19 cellular contexts compared by ENCODE assay signal in genomic region chr1:33454646-33455282, GRCh38. TPM values are rescaled to one million over a fixed set of nuclear protein-coding genes. Genes with fewer than 3 reads are reported as not detected.
DNase-seq lines count a peak whose midpoint lies in the region; ATAC-seq and TF ChIP-seq lines count a peak whose summit lies in the region.
"Had no signal": no experiment of that assay in that cellular context is flagged by ENCODE, and none has a peak within 500 bp of the region (broad histone marks: within the 10 kb centered on the region; RNA-seq: fewer than 3 reads in every experiment).

No MANE protein-coding gene starts in this region.

- no peak overlapping the region for H3K4me3 Mint-ChIP-seq in dendritic cell treated with granulocyte-macrophage colony-stimulating factor and Interleukin-4, amounts not matched to agents 40 ng/mL and 50 ng/mL, for 4 days
- H3K4me3 Mint-ChIP-seq: activated naive CD8-positive, alpha-beta T cell; memory B cell; nephron; stimulated activated naive CD8-positive, alpha-beta T cell treated with anti-CD3 and anti-CD28 coated beads, Interleukin-15, Interleukin-2, amounts not matched to agents 100 ng/mL and 50 ng/mL, for 24 hours had no signal

- H3K27me3 ChIP-seq in sigmoid colon, result no peaks in the 10 kb centered on the region
- no peaks in the 10 kb centered on the region for H3K27me3 ChIP-seq in left lung
- H3K27me3 ChIP-seq: upper lobe of left lung had no signal

- no peaks in the 10 kb centered on the region for H3K36me3 Mint-ChIP-seq in dendritic cell treated with granulocyte-macrophage colony-stimulating factor and Interleukin-4, amounts not matched to agents 40 ng/mL and 50 ng/mL, for 4 days (ENCODE audit: low read depth)
- H3K36me3 Mint-ChIP-seq: activated naive CD8-positive, alpha-beta T cell; memory B cell had no signal

- H3K4me3 ChIP-seq in sigmoid colon, result no peak overlapping the region
- no peak overlapping the region for H3K4me3 ChIP-seq in left lung
- H3K4me3 ChIP-seq: upper lobe of left lung had no signal

- TF ChIP-seq CTCF in sigmoid colon (IDR thresholded peaks at IDR 0.05) (no peak), left lung (IDR thresholded peaks at IDR 0.05) (no peak)

- peaks cover 46% of the 10 kb centered on the region for H3K4me1 Mint-ChIP-seq in dendritic cell treated with granulocyte-macrophage colony-stimulating factor and Interleukin-4, amounts not matched to agents 40 ng/mL and 50 ng/mL, for 4 days (ENCODE audit: low read depth)

- H3K36me3 ChIP-seq in sigmoid colon (no peaks in the 10 kb centered on the region), left lung (no peaks in the 10 kb centered on the region)
- H3K36me3 ChIP-seq: upper lobe of left lung had no signal

- no peak for TF ChIP-seq POLR2A in sigmoid colon (IDR thresholded peaks at IDR 0.05)

- H3K9me3 ChIP-seq in sigmoid colon, result no peaks in the 10 kb centered on the region
- H3K9me3 ChIP-seq in left lung, result no peaks in the 10 kb centered on the region
- H3K9me3 ChIP-seq: upper lobe of left lung had no signal

- H3K27ac ChIP-seq in sigmoid colon (peak overlapping the region in 3 of 4 donors; percentile 71 to 91 (median 81)), left lung (no peak overlapping the region)
- H3K27ac ChIP-seq: 22Rv1, C4-2B, KMS-11, upper lobe of left lung had no signal

- H3K9me3 Mint-ChIP-seq in dendritic cell treated with granulocyte-macrophage colony-stimulating factor and Interleukin-4, amounts not matched to agents 40 ng/mL and 50 ng/mL, for 4 days, result no peaks in the 10 kb centered on the region
- H3K9me3 Mint-ChIP-seq: memory B cell; stimulated activated naive CD8-positive, alpha-beta T cell treated with anti-CD3 and anti-CD28 coated beads, Interleukin-15, Interleukin-2, amounts not matched to agents 100 ng/mL and 50 ng/mL, for 24 hours had no signal

- intact Hi-C loops in dendritic cell treated with granulocyte-macrophage colony-stimulating factor and Interleukin-4, amounts not matched to agents 40 ng/mL and 50 ng/mL, for 4 days (cut with micrococcal nuclease), result loop anchor here (10.0 kb wide), 1 partner anchor 70 kb away; no protein-coding TSS in a partner anchor
- intact Hi-C loops in sigmoid colon (cut with DNase I) (loop anchor here (5.0 kb wide), 1 partner anchor 82 kb away; no protein-coding TSS in a partner anchor), left lung (cut with DNase I) (loop anchor here in 1 of 2 donors (10.0 kb wide), 1 partner anchor 80 kb away; no protein-coding TSS in a partner anchor)

- DNase-seq in NCI-H1092 treated with DMSO at 0.1 percent for 48 hours (lab: John Stamatoyannopoulos, UW), result peak; percentile 10
- no peak for DNase-seq in NCI-H1092 (lab: John Stamatoyannopoulos, UW)
- peak; percentile 10 for DNase-seq in NCI-H345 treated with DMSO at 0.1 percent for 48 hours (lab: John Stamatoyannopoulos, UW; ENCODE audit: unreplicated experiment)
- no peak for DNase-seq in sigmoid colon
- no peak for DNase-seq in DMS153 treated with DMSO at 0.1 percent for 48 hours (lab: John Stamatoyannopoulos, UW; ENCODE audit: unreplicated experiment)
- DNase-seq in left lung, result no peak
- no peak for DNase-seq in putamen (ENCODE audit: low spot score)
- DNase-seq: activated CD4-positive, alpha-beta T cell treated with anti-CD3 and anti-CD28 coated beads, Interleukin-2, amount 50 U/mL, for 48 hours; kidney; NCI-H446 had no signal

- peak overlapping the region; percentile 23 for H3K27ac Mint-ChIP-seq in dendritic cell treated with granulocyte-macrophage colony-stimulating factor and Interleukin-4, amounts not matched to agents 40 ng/mL and 50 ng/mL, for 4 days
- H3K27ac Mint-ChIP-seq: activated naive CD8-positive, alpha-beta T cell; stimulated activated naive CD8-positive, alpha-beta T cell treated with anti-CD3 and anti-CD28 coated beads, Interleukin-15, Interleukin-2, amounts not matched to agents 100 ng/mL and 50 ng/mL, for 24 hours had no signal

- no peak for ATAC-seq in left lung

- peaks cover 8% of the 10 kb centered on the region for H3K27me3 Mint-ChIP-seq in dendritic cell treated with granulocyte-macrophage colony-stimulating factor and Interleukin-4, amounts not matched to agents 40 ng/mL and 50 ng/mL, for 4 days
- H3K27me3 Mint-ChIP-seq: stimulated activated naive CD8-positive, alpha-beta T cell treated with anti-CD3 and anti-CD28 coated beads, Interleukin-15, Interleukin-2, amounts not matched to agents 100 ng/mL and 50 ng/mL, for 24 hours had no signal

- H3K4me1 ChIP-seq in sigmoid colon (peaks cover 2 to 48% (median 37%) of the 10 kb centered on the region in 4 donors), left lung (peaks cover 0 to 19% of the 10 kb centered on the region in 2 donors)

- WGBS in sigmoid colon, 2 donors, result 88 to 94% methylated on average over 8 of the region's 8 CpGs

- no peak for TF ChIP-seq EP300 in sigmoid colon (IDR thresholded peaks at IDR 0.05)

RNA-seq across cellular contexts. Expression of gene ZSCAN20, which starts 17.7 kb away (rescaled TPM):
- total RNA-seq in sigmoid colon (1 to 10 TPM; 5.8 to 8.2 (median 6.8) TPM), left lung (1 to 10 TPM; 4.3 to 4.4 TPM)
- 1 to 10 TPM in 2 of 3 donors, under 1 TPM in 1; 0.69 to 2.1 (median 1.8) TPM for polyA plus RNA-seq in sigmoid colon

RNA-seq across cellular contexts. Expression of gene PHC2, which starts 23.9 kb away (rescaled TPM):
- total RNA-seq in sigmoid colon, result 100 to 1,000 TPM in 3 of 4 donors, 10 to 100 TPM in 1; 96.3 to 199 (median 124) TPM
- 10 to 100 TPM; 56.2 to 96.3 (median 76.3) TPM for polyA plus RNA-seq in sigmoid colon
- total RNA-seq in left lung, result 100 to 1,000 TPM in 1 of 2 donors, 10 to 100 TPM in 1; 78.2 to 125 TPM

Comparison
In these comparisons a context has a peak if more than half of its experiments do, and no peak if none do; other contexts are left out.
1. DNase-seq: peak in NCI-H1092 treated with DMSO at 0.1 percent for 48 hours (single experiment) and NCI-H345 treated with DMSO at 0.1 percent for 48 hours (single experiment); none in NCI-H1092 (single experiment), sigmoid colon (single experiment), DMS153 treated with DMSO at 0.1 percent for 48 hours (single experiment), left lung (0 of 2) and putamen (single experiment).
2. H3K27ac ChIP-seq: peak in sigmoid colon (3 of 4); none in left lung (0 of 2).